20 cellular contexts compared by ENCODE assay signal in genomic region chr11:114250180-114250579, GRCh38. TPM values are rescaled to one million over a fixed set of nuclear protein-coding genes. Genes with fewer than 3 reads are reported as not detected.
DNase-seq lines count a peak whose midpoint lies in the region; ATAC-seq, FAIRE-seq and TF ChIP-seq lines count a peak whose summit lies in the region.
"Had no signal": no experiment of that assay in that cellular context is flagged by ENCODE, and none has a peak within 500 bp of the region (broad histone marks: within the 10 kb centered on the region; RNA-seq: fewer than 3 reads in every experiment).

No MANE protein-coding gene starts in this region.

- intact Hi-C loops in natural killer cell (cut with micrococcal nuclease) = no loop called here

- peaks cover 6 to 49% (median 32%) of the 10 kb centered on the region in 3 donors for H3K4me1 ChIP-seq in skeletal muscle tissue (ENCODE audit: control insufficient read depth in 3 of 3, insufficient read depth in 3 of 3, low read length in 3 of 3)

- peaks cover 44 to 64% (median 61%) of the 10 kb centered on the region in 3 donors for H3K36me3 ChIP-seq in skeletal muscle tissue (ENCODE audit: control insufficient read depth in 3 of 3, insufficient read depth in 3 of 3, low read length in 3 of 3)
- H3K36me3 ChIP-seq: BLaER1 treated with 17β-estradiol and CSF1 and Interleukin-3, amounts not matched to agents 10 nM and 100 nM had no signal

- H3K4me3 Mint-ChIP-seq in natural killer cell = no peak overlapping the region
- H3K4me3 Mint-ChIP-seq in natural killer cell treated with Interleukin-12 subunit alpha and Interleukin-12 subunit beta and Interleukin-15 and Interleukin-18, amount 100 ng/mL, for 72 hours = no peak overlapping the region
- H3K4me3 Mint-ChIP-seq in neural crest cell = peak overlapping the region; percentile 19
- H3K4me3 Mint-ChIP-seq: CD8-positive, alpha-beta T cell had no signal

- H3K27me3 ChIP-seq in skeletal muscle tissue (ENCODE audit: control insufficient read depth in 3 of 3, insufficient read depth in 3 of 3, low read length in 3 of 3) = no peaks in the 10 kb centered on the region
- H3K27me3 ChIP-seq: BLaER1 treated with 17β-estradiol and CSF1 and Interleukin-3, amounts not matched to agents 10 nM and 100 nM had no signal

- H3K36me3 Mint-ChIP-seq in natural killer cell (peaks cover 7% of the 10 kb centered on the region), neural crest cell (ENCODE audit: low read depth) (peaks cover 17% of the 10 kb centered on the region)
- H3K36me3 Mint-ChIP-seq in natural killer cell treated with Interleukin-12 subunit alpha and Interleukin-12 subunit beta and Interleukin-15 and Interleukin-18, amount 100 ng/mL, for 72 hours = no peaks in the 10 kb centered on the region
- H3K36me3 Mint-ChIP-seq: CD8-positive, alpha-beta T cell had no signal

- DNase-seq in natural killer cell = no peak
- DNase-seq in natural killer cell treated with Interleukin-12 subunit alpha and Interleukin-12 subunit beta and Interleukin-15 and Interleukin-18, amount 100 ng/mL, for 72 hours (ENCODE audit: low spot score) = no peak
- DNase-seq in neural crest cell (ENCODE audit: low read depth, low spot score) = no peak
- no peak for DNase-seq in RCC 7860 (ENCODE audit: low spot score)
- DNase-seq in D341Med (ENCODE audit: low spot score) = no peak
- DNase-seq: Calu3; CD8-positive, alpha-beta T cell; DMS53; EL; NCI-H1105 treated with DMSO at 0.1 percent for 48 hours; NCI-H1694; NCI-H2081 treated with DMSO at 0.1 percent for 48 hours; NCI-H446 treated with DMSO at 0.1 percent for 48 hours; NCI-H774; SHP77 treated with DMSO at 0.1 percent for 48 hours had no signal

- H3K27me3 Mint-ChIP-seq in natural killer cell (ENCODE audit: low read depth in 2 of 2) = no peaks in the 10 kb centered on the region
- no peaks in the 10 kb centered on the region for H3K27me3 Mint-ChIP-seq in natural killer cell treated with Interleukin-12 subunit alpha and Interleukin-12 subunit beta and Interleukin-15 and Interleukin-18, amount 100 ng/mL, for 72 hours
- H3K27me3 Mint-ChIP-seq in neural crest cell (ENCODE audit: low read depth) = no peaks in the 10 kb centered on the region

- FAIRE-seq in RCC 7860 (lab: Jason Lieb, UNC) = no peak
- FAIRE-seq: GM12878 had no signal

- TF ChIP-seq CTCF in natural killer cell (IDR thresholded peaks at IDR 0.05) = no peak
- TF ChIP-seq CTCF in neural crest cell (conservative IDR thresholded peaks at IDR 0.05) = no peak

- H3K4me1 Mint-ChIP-seq in natural killer cell (peaks cover 39 to 46% of the 10 kb centered on the region in 2 donors), neural crest cell (peaks cover 60% of the 10 kb centered on the region)
- H3K4me1 Mint-ChIP-seq in natural killer cell treated with Interleukin-12 subunit alpha and Interleukin-12 subunit beta and Interleukin-15 and Interleukin-18, amount 100 ng/mL, for 72 hours (ENCODE audit: low read depth in 2 of 2) = peaks cover 16 to 24% of the 10 kb centered on the region in 2 donors

- H3K27ac ChIP-seq in skeletal muscle tissue (ENCODE audit: low read depth, low read length) = peak overlapping the region; percentile 57
- H3K27ac ChIP-seq: BLaER1 treated with 17β-estradiol and CSF1 and Interleukin-3, amounts not matched to agents 10 nM and 100 nM had no signal

- H3K9ac ChIP-seq in skeletal muscle tissue (ENCODE audit: low read depth in 1 of 3, low read length in 3 of 3) = no peak overlapping the region
- H3K9ac ChIP-seq: BLaER1 treated with 17β-estradiol and CSF1 and Interleukin-3, amounts not matched to agents 10 nM and 100 nM had no signal

- no peak overlapping the region for H3K4me3 ChIP-seq in skeletal muscle tissue (ENCODE audit: low read length in 3 of 3)
- H3K4me3 ChIP-seq: BLaER1 treated with 17β-estradiol and CSF1 and Interleukin-3, amounts not matched to agents 10 nM and 100 nM; GM12878 had no signal

- H3K9me3 Mint-ChIP-seq in natural killer cell (no peaks in the 10 kb centered on the region), neural crest cell (no peaks in the 10 kb centered on the region)
- no peaks in the 10 kb centered on the region for H3K9me3 Mint-ChIP-seq in natural killer cell treated with Interleukin-12 subunit alpha and Interleukin-12 subunit beta and Interleukin-15 and Interleukin-18, amount 100 ng/mL, for 72 hours
- H3K9me3 Mint-ChIP-seq: CD8-positive, alpha-beta T cell had no signal

- ATAC-seq in natural killer cell = no peak
- no peak for ATAC-seq in natural killer cell treated with Interleukin-12 subunit alpha and Interleukin-12 subunit beta and Interleukin-15 and Interleukin-18, amount 100 ng/mL, for 72 hours
- no peak for ATAC-seq in GM19463 (IDR thresholded peaks at IDR 0.05; ENCODE audit: unreplicated experiment)
- ATAC-seq: CD8-positive, alpha-beta T cell; GM12878 had no signal

- no peaks in the 10 kb centered on the region for H3K9me3 ChIP-seq in skeletal muscle tissue (ENCODE audit: control insufficient read depth in 3 of 3, low read length in 3 of 3)
- H3K9me3 ChIP-seq: BLaER1 treated with 17β-estradiol and CSF1 and Interleukin-3, amounts not matched to agents 10 nM and 100 nM had no signal

- H3K27ac Mint-ChIP-seq in natural killer cell = peak overlapping the region; percentile 29 to 62
- H3K27ac Mint-ChIP-seq in natural killer cell treated with Interleukin-12 subunit alpha and Interleukin-12 subunit beta and Interleukin-15 and Interleukin-18, amount 100 ng/mL, for 72 hours = peak overlapping the region in 1 of 2 donors; percentile 20
- no peak overlapping the region for H3K27ac Mint-ChIP-seq in neural crest cell (ENCODE audit: unreplicated experiment)
- H3K27ac Mint-ChIP-seq: CD8-positive, alpha-beta T cell had no signal

RNA-seq across cellular contexts. Expression of gene NNMT, which starts 46.0 kb away (rescaled TPM):
- total RNA-seq in natural killer cell (1 to 10 TPM; 1.8 to 2.4 (median 2.0) TPM), neural crest cell (0.82 and 1.5 TPM in 2 replicates), skeletal muscle tissue (87.2 TPM)
- not detected for total RNA-seq in natural killer cell treated with Interleukin-12 subunit alpha and Interleukin-12 subunit beta and Interleukin-15 and Interleukin-18, amount 100 ng/mL, for 72 hours
- total RNA-seq: CD8-positive, alpha-beta T cell; GM12878; OCI-LY7 had no signal

Comparison
In these comparisons a context has a peak if more than half of its experiments do, and no peak if none do; other contexts are left out.
1. RNA of gene NNMT, which starts 46.0 kb away (total RNA-seq): 87.2 TPM in skeletal muscle tissue (single experiment); 1.8 to 2.4 TPM in natural killer cell, 0.82 to 1.5 TPM in neural crest cell and not detected in natural killer cell treated with Interleukin-12 subunit alpha and Interleukin-12 subunit beta and Interleukin-15 and Interleukin-18, amount 100 ng/mL, for 72 hours; every median in the first group is over 10 times any median in the second.